20 cellular contexts compared by ENCODE assay signal in genomic region chr13:39578821-39579291, GRCh38. TPM values are rescaled to one million over a fixed set of nuclear protein-coding genes. Genes with fewer than 3 reads are reported as not detected.
DNase-seq lines count a peak whose midpoint lies in the region; ATAC-seq and TF ChIP-seq lines count a peak whose summit lies in the region.
"Had no signal": no experiment of that assay in that cellular context is flagged by ENCODE, and none has a peak within 500 bp of the region (broad histone marks: within the 10 kb centered on the region; RNA-seq: fewer than 3 reads in every experiment).

No MANE protein-coding gene starts in this region.

- CTCF ChIA-PET in OCI-LY7 (lab: Charles Lee; ENCODE audit: unreplicated experiment) = no interaction called here
- CTCF ChIA-PET in CD4-positive, alpha-beta memory T cell (lab: Charles Lee; ENCODE audit: partially characterized antibody) = interaction anchor here (1.2 kb wide), 1 partner anchor 37 kb away, joined by 3 read pairs; no protein-coding TSS in a partner anchor

- H3K4me3 Mint-ChIP-seq in CD4-positive, alpha-beta memory T cell = no peak overlapping the region
- H3K4me3 Mint-ChIP-seq: activated B cell treated with CpG ODN at 0.5 μM for 24 hours; activated CD4-positive, alpha-beta memory T cell treated with anti-CD3 and anti-CD28 coated beads, Interleukin-2, amount 10 ng/mL, durations not matched to agents 7 days and 5 days; naive thymus-derived CD4-positive, alpha-beta T cell had no signal

- intact Hi-C loops in OCI-LY7 (cut with micrococcal nuclease; ENCODE audit: unreplicated experiment) (loop anchor here (2.0 kb wide), 1 partner anchor 22 kb away; no protein-coding TSS in a partner anchor), heart right ventricle (cut with DNase I) (loop anchor here in 2 of 10 donors (5.0 to 10.0 kb wide), 2 partner anchors 52 to 64 kb away; no protein-coding TSS in a partner anchor), sciatic nerve (cut with DNase I) (no loop called here)
- intact Hi-C loops in CD4-positive, alpha-beta memory T cell (cut with micrococcal nuclease) = no loop called here

- H3K9me3 ChIP-seq in OCI-LY7 (ENCODE audit: low read length) (no peaks in the 10 kb centered on the region), heart right ventricle (no peaks in the 10 kb centered on the region)
- no peaks in the 10 kb centered on the region for H3K9me3 ChIP-seq in CD4-positive, alpha-beta memory T cell (ENCODE audit: control insufficient read depth in 1 of 2, low read length in 2 of 2)
- H3K9me3 ChIP-seq: breast epithelium, pancreas, testis had no signal

- H3K27ac ChIP-seq in OCI-LY7 (ENCODE audit: low read depth, low read length, poor library complexity, severe bottlenecking) (peak overlapping the region; percentile 99), heart right ventricle (peak overlapping the region in 8 of 10 donors; percentile 16 to 71 (median 38))
- no peak overlapping the region for H3K27ac ChIP-seq in CD4-positive, alpha-beta memory T cell (ENCODE audit: low read depth, low read length)
- H3K27ac ChIP-seq: breast epithelium, C4-2B, KMS-11, pancreas, testis had no signal

- H2AFZ ChIP-seq in OCI-LY7 (ENCODE audit: low read length) = peak overlapping the region; percentile 71; the same call in 1 of the 2 replicates

- peaks cover 0 to 3% (median under 1%) of the 10 kb centered on the region in 4 donors for H3K4me1 Mint-ChIP-seq in CD4-positive, alpha-beta memory T cell
- H3K4me1 Mint-ChIP-seq: activated B cell treated with CpG ODN at 0.5 μM for 24 hours; activated CD4-positive, alpha-beta memory T cell treated with anti-CD3 and anti-CD28 coated beads, Interleukin-2, amount 10 ng/mL, durations not matched to agents 7 days and 5 days had no signal

- ATAC-seq in heart right ventricle (peak in 5 of 8 donors; percentile 27 to 54 (median 29)), sciatic nerve (peak; percentile 51)
- ATAC-seq: left colon; naive thymus-derived CD4-positive, alpha-beta T cell; pancreas had no signal

- BruUV-seq in OCI-LY7 (replicated peaks; lab: Mats Ljungman, UMichigan) = no TSS peak

- no peak overlapping the region for H3K4me3 ChIP-seq in H7 (ENCODE audit: insufficient read depth, low read depth, low read length)
- peak overlapping the region; percentile 58 for H3K4me3 ChIP-seq in OCI-LY7 (ENCODE audit: low read depth, low read length, poor library complexity, severe bottlenecking)
- no peak overlapping the region for H3K4me3 ChIP-seq in heart right ventricle
- no peak overlapping the region for H3K4me3 ChIP-seq in CD4-positive, alpha-beta memory T cell (ENCODE audit: low read length in 2 of 2)
- H3K4me3 ChIP-seq: breast epithelium, pancreas, testis had no signal

- peak; percentile 27 for DNase-seq in H7
- peak; percentile 58 for DNase-seq in OCI-LY7 (ENCODE audit: low spot score)
- no peak for DNase-seq in heart right ventricle
- DNase-seq in sciatic nerve (ENCODE audit: low spot score) = no peak
- DNase-seq in SIG-M5 treated with dmso at 0.1 percent for 504 hours (lab: John Stamatoyannopoulos, UW; ENCODE audit: unreplicated experiment) = no peak
- no peak for DNase-seq in CD4-positive, alpha-beta memory T cell
- DNase-seq in NCI-H524 (lab: John Stamatoyannopoulos, UW) = no peak
- no peak for DNase-seq in occipital lobe (lab: John Stamatoyannopoulos, UW)
- DNase-seq: activated B cell treated with CpG ODN at 0.5 μM for 24 hours; activated CD4-positive, alpha-beta memory T cell treated with anti-CD3 and anti-CD28 coated beads, Interleukin-2, amount 10 ng/mL, durations not matched to agents 7 days and 5 days; activated T-cell treated with anti-CD3 and anti-CD28 coated beads for 4 hours; left colon; naive thymus-derived CD4-positive, alpha-beta T cell; NCI-H1930; NCI-H446 treated with DMSO at 0.1 percent for 48 hours; pancreas; testis had no signal

- WGBS in heart right ventricle, 2 donors = 71% methylated on average over 3 of the region's 3 CpGs

- peak overlapping the region; percentile 77 for H3K4me2 ChIP-seq in OCI-LY7 (ENCODE audit: low read length)
- H3K4me2 ChIP-seq: KMS-11 had no signal

- peaks cover 0 to 11% of the 10 kb centered on the region in 2 donors for H3K27me3 Mint-ChIP-seq in CD4-positive, alpha-beta memory T cell

- H3K4me1 ChIP-seq in OCI-LY7 (ENCODE audit: insufficient read depth, low read length, poor library complexity, severe bottlenecking) (peaks cover 90% of the 10 kb centered on the region), heart right ventricle (peaks cover 3 to 87% (median 58%) of the 10 kb centered on the region in 9 donors)
- H3K4me1 ChIP-seq in CD4-positive, alpha-beta memory T cell (ENCODE audit: insufficient read depth, low read length) = no peaks in the 10 kb centered on the region
- H3K4me1 ChIP-seq: breast epithelium, pancreas, testis had no signal

- H3K27me3 ChIP-seq in H7 (ENCODE audit: control insufficient read depth, insufficient read depth, low read length) (no peaks in the 10 kb centered on the region), heart right ventricle (no peaks in the 10 kb centered on the region)
- H3K27me3 ChIP-seq in CD4-positive, alpha-beta memory T cell (ENCODE audit: insufficient read depth, low read length) = no peaks in the 10 kb centered on the region
- H3K27me3 ChIP-seq: breast epithelium, pancreas, testis had no signal

- peaks cover 85% of the 10 kb centered on the region for H3K79me2 ChIP-seq in OCI-LY7 (ENCODE audit: insufficient read depth, low read depth, low read length)

- H4K20me1 ChIP-seq in OCI-LY7 (ENCODE audit: insufficient read depth, low read length) = no peaks in the 10 kb centered on the region

- POLR2A ChIA-PET in OCI-LY7 (lab: Charles Lee) = interaction anchor here (0.6 to 2.0 kb wide), 6 partner anchors 10 to 105 kb away, joined by 3 to 12 read pairs (median 4); no protein-coding TSS in a partner anchor
- POLR2A ChIA-PET in CD4-positive, alpha-beta memory T cell (lab: Charles Lee; ENCODE audit: partially characterized antibody) = no interaction called here

- H3K36me3 Mint-ChIP-seq in CD4-positive, alpha-beta memory T cell = no peaks in the 10 kb centered on the region
- H3K36me3 Mint-ChIP-seq: naive thymus-derived CD4-positive, alpha-beta T cell had no signal

- H3K27ac Mint-ChIP-seq in CD4-positive, alpha-beta memory T cell = no peak overlapping the region
- H3K27ac Mint-ChIP-seq: activated B cell treated with CpG ODN at 0.5 μM for 24 hours; activated CD4-positive, alpha-beta memory T cell treated with anti-CD3 and anti-CD28 coated beads, Interleukin-2, amount 10 ng/mL, durations not matched to agents 7 days and 5 days; naive thymus-derived CD4-positive, alpha-beta T cell had no signal

- no peaks in the 10 kb centered on the region for H3K36me3 ChIP-seq in H7 (replicated peaks; ENCODE audit: control insufficient read depth, insufficient read depth, low read length)
- H3K36me3 ChIP-seq in OCI-LY7 (ENCODE audit: insufficient read depth, low read length) = peaks cover 8% of the 10 kb centered on the region; the same call in 1 of the 2 replicates
- H3K36me3 ChIP-seq in heart right ventricle = peaks cover 0 to 4% (median 0%) of the 10 kb centered on the region in 9 donors
- no peaks in the 10 kb centered on the region for H3K36me3 ChIP-seq in CD4-positive, alpha-beta memory T cell (ENCODE audit: insufficient read depth, low read length)
- H3K36me3 ChIP-seq: breast epithelium, pancreas had no signal

- no peaks in the 10 kb centered on the region for H3K9me3 Mint-ChIP-seq in CD4-positive, alpha-beta memory T cell
- H3K9me3 Mint-ChIP-seq: activated B cell treated with CpG ODN at 0.5 μM for 24 hours; activated CD4-positive, alpha-beta memory T cell treated with anti-CD3 and anti-CD28 coated beads, Interleukin-2, amount 10 ng/mL, durations not matched to agents 7 days and 5 days; naive thymus-derived CD4-positive, alpha-beta T cell had no signal

- TF ChIP-seq CTCF in OCI-LY7 (conservative IDR thresholded peaks at IDR 0.05; ENCODE audit: low read length) = no peak
- TF ChIP-seq CTCF in heart right ventricle (IDR thresholded peaks at IDR 0.05) = no peak

- H3K9me2 ChIP-seq in OCI-LY7 (ENCODE audit: insufficient read depth, low read length) = no peaks in the 10 kb centered on the region

RNA-seq across cellular contexts. Expression of gene LHFPL6, which starts 24.1 kb away (rescaled TPM):
- 2.7 and 4.6 TPM in 2 replicates for total RNA-seq in H7 (2014; rRNA removed; shearing (Covaris generic))
- total RNA-seq in OCI-LY7 (2014; rRNA removed; shearing (Covaris generic)) = 27.7 TPM in 2 replicates
- total RNA-seq in OCI-LY7 (2022) (15.1 and 19.7 TPM in 2 replicates), heart right ventricle (10 to 100 TPM; 41.5 to 65.8 (median 58.2) TPM), sciatic nerve (146 TPM), occipital lobe (22.5 TPM)
- 10 to 100 TPM; 44.3 to 50.8 TPM for polyA plus RNA-seq in heart right ventricle
- total RNA-seq in CD4-positive, alpha-beta memory T cell = not detected
- under 1 TPM in 1 of 2 donors, not detected in 1; 0.16 TPM for polyA plus RNA-seq in CD4-positive, alpha-beta memory T cell
- polyA plus RNA-seq: naive thymus-derived CD4-positive, alpha-beta T cell had no signal

Comparison
In these comparisons a context has a peak if more than half of its experiments do, and no peak if none do; other contexts are left out.
1. DNase-seq: peak in H7 (single experiment) and OCI-LY7 (single experiment); none in heart right ventricle (0 of 2), sciatic nerve (single experiment), SIG-M5 treated with dmso at 0.1 percent for 504 hours (single experiment), CD4-positive, alpha-beta memory T cell (0 of 5), NCI-H524 (0 of 2) and occipital lobe (single experiment).